Comparison of ENCODE assay signal across 14 cellular contexts in genomic region chr7:50838675-50839377, GRCh38. TPM values are rescaled to one million over a fixed set of nuclear protein-coding genes. Genes with fewer than 3 reads are reported as not detected.
DNase-seq lines count a peak whose midpoint lies in the region; ATAC-seq, FAIRE-seq and TF ChIP-seq lines count a peak whose summit lies in the region.
"Had no signal": no experiment of that assay in that cellular context is flagged by ENCODE, and none has a peak within 500 bp of the region (broad histone marks: within the 10 kb centered on the region; RNA-seq: fewer than 3 reads in every experiment).

No MANE protein-coding gene starts in this region.

- no peaks in the 10 kb centered on the region for H3K27me3 ChIP-seq in upper lobe of right lung

- no peak for FAIRE-seq in H54 (lab: Jason Lieb, UNC)

- no peak overlapping the region for H3K27ac ChIP-seq in upper lobe of right lung

- no peak for TF ChIP-seq POLR2A in H54 (IDR thresholded peaks at IDR 0.05; ENCODE audit: low read depth, low read length)

- H3K36me3 ChIP-seq in upper lobe of right lung = no peaks in the 10 kb centered on the region

- no peaks in the 10 kb centered on the region for H3K9me3 ChIP-seq in upper lobe of right lung

- TF ChIP-seq CTCF in astrocyte of the cerebellum (IDR thresholded peaks at IDR 0.05; ENCODE audit: low read depth, low read length, missing control alignments) (no peak), upper lobe of right lung (IDR thresholded peaks at IDR 0.05) (no peak)

- H3K4me3 ChIP-seq in astrocyte of the cerebellum (ENCODE audit: low read depth, low read length) (no peak overlapping the region), upper lobe of right lung (no peak overlapping the region)

- in situ Hi-C loops in astrocyte of the cerebellum (cut with HindIII; ENCODE audit: low sequenced_read_pairs) = no loop called here

- intact Hi-C loops in left cardiac atrium (cut with DNase I) = no loop called here
- intact Hi-C loops in upper lobe of right lung (cut with DNase I) = no loop called here

- peak in 1 of 2 donors; percentile 87 for ATAC-seq in left cardiac atrium
- peak; percentile 41 for ATAC-seq in upper lobe of right lung
- no peak for ATAC-seq in HG03025 (IDR thresholded peaks at IDR 0.05; ENCODE audit: low FRiP score, unreplicated experiment)
- ATAC-seq: naive thymus-derived CD4-positive, alpha-beta T cell had no signal

- H3K4me1 ChIP-seq in upper lobe of right lung = no peaks in the 10 kb centered on the region

- DNase-seq in H54 (ENCODE audit: insufficient read length, low spot score) = peak; percentile 71
- DNase-seq in astrocyte of the cerebellum (ENCODE audit: low read depth) = peak; percentile 64
- DNase-seq in left cardiac atrium = peak; percentile 64
- DNase-seq in upper lobe of right lung = no peak
- DNase-seq in stimulated activated CD4-positive, alpha-beta T cell treated with anti-CD3 and anti-CD28 coated beads, Interleukin-1b, Interleukin-23, amount 100 ng/mL, for 48 hours = no peak
- no peak for DNase-seq in NCI-H187 treated with DMSO at 0.1 percent for 48 hours (lab: John Stamatoyannopoulos, UW)
- DNase-seq: activated CD4-positive, alpha-beta T cell treated with anti-CD3 and anti-CD28 coated beads, Interleukin-2, amount 10 ng/mL, durations not matched to agents 7 days and 5 days; activated naive CD4-positive, alpha-beta T cell treated with anti-CD3 and anti-CD28 coated beads for 36 hours; DMS153; MV-4-11; naive thymus-derived CD4-positive, alpha-beta T cell; stimulated activated CD4-positive, alpha-beta T cell treated with anti-CD3 and anti-CD28 coated beads, Interleukin-12 subunit alpha, Interleukin-12 subunit beta, amount 100 ng/mL, for 4 hours; stimulated activated CD8-positive, alpha-beta memory T cell treated with anti-CD3 and anti-CD28 coated beads, Interleukin-4, amount 100 ng/mL, for 48 hours had no signal

RNA-seq across cellular contexts. Expression of gene GRB10, which starts 56.1 kb away (rescaled TPM):
- total RNA-seq in left cardiac atrium (10 to 100 TPM; 39.9 to 45.6 TPM), upper lobe of right lung (58.6 TPM)

Comparison
In these comparisons a context has a peak if more than half of its experiments do, and no peak if none do; other contexts are left out.
1. DNase-seq: peak in H54 (single experiment), astrocyte of the cerebellum (single experiment) and left cardiac atrium (single experiment); none in upper lobe of right lung (single experiment), stimulated activated CD4-positive, alpha-beta T cell treated with anti-CD3 and anti-CD28 coated beads, Interleukin-1b, Interleukin-23, amount 100 ng/mL, for 48 hours (single experiment) and NCI-H187 treated with DMSO at 0.1 percent for 48 hours (single experiment).